ENCODE assay signal across 1 cellular context in genomic region chr19:16247353-16248182, GRCh38.
TF ChIP-seq lines count a peak whose summit lies in the region.

No MANE protein-coding gene starts in this region.

TF ChIP-seq in IMR-90, 13 proteins besides CTCF, POLR2A, EP300 and RAD21:
- peak; percentile 28; the same call in 1 of the 2 replicates for TF ChIP-seq MAZ (IDR thresholded peaks at IDR 0.05; ENCODE audit: borderline replicate concordance, low read depth, low read length)
- no peak for TF ChIP-seq NFE2L2 (IDR thresholded peaks at IDR 0.05; ENCODE audit: low read depth, low read length)
- no peak for TF ChIP-seq BHLHE40 (IDR thresholded peaks at IDR 0.05; ENCODE audit: low read depth, low read length)
- TF ChIP-seq USF2 (IDR thresholded peaks at IDR 0.05; ENCODE audit: low read depth, low read length), result no peak
- TF ChIP-seq CHD1 (IDR thresholded peaks at IDR 0.05; ENCODE audit: low read depth, low read length), result no peak
- peak; percentile 100 for TF ChIP-seq SMC3 (IDR thresholded peaks at IDR 0.05; ENCODE audit: low read depth, low read length)
